In the genomic region with DNA sequence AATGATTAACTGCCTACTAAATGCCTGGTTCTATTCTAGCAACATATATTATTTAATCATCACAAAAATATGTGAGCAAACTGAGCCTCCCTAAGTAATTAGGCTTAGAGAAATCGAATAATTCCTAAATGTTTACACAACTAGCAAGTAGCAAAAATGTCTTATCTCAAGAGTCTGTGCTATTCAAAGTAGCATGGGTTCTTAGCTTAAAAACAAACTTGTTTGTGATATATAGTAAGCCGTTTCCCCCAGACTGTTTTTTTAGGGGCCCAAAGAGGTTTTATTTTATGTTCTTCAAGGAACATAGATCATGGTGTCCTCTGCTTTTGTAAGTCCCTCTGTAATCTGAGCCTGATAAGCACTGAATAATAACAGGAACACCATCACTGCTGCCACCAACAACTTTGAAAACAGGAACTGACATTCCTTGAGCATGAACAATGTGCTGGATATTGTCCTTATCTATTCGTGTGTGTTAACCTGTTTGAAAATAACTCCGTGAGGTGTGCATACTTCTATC, we compare ENCODE assay signal across 1 cellular context.
TF ChIP-seq lines count a peak whose summit lies in the region.

No MANE protein-coding gene starts in this region.

TF ChIP-seq in WTC11, 78 proteins besides CTCF, POLR2A, EP300 and RAD21 (continued from another document):
- TF ChIP-seq, protein P1, sequence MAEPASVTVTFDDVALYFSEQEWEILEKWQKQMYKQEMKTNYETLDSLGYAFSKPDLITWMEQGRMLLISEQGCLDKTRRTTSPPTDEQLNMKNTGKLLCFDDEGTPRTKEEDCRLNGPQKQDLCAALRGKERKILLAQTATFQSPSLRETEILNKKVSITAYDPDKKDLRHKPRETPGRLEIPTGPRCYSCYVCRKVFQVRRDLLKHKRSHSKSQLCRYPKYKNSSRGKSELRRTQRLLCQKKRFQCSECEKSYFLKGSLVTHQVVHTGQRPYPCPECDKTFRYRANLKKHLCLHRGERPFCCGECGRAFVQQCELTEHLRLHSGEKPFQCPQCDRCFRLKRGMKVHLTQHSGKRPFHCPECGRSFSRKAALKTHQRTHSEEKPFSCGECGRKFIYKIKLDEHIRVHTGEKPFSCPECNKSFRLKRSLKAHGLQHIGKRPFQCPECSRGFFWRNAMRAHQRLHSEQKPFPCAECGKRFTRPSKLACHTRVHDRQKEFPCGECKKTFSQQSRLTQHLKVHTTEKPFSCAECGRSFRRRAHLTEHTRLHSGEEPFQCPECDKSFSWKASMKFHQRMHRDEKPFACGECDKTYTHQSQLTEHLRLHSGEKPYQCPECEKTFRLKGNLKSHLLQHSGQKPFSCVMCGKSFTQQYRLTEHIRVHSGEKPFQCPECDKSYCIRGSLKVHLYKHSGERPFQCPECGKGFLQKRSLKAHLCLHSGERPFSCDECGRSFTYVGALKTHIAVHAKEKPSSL (CRISPR knock-in tag; conservative IDR thresholded peaks at IDR 0.05), result no peak
- TF ChIP-seq, protein P2, sequence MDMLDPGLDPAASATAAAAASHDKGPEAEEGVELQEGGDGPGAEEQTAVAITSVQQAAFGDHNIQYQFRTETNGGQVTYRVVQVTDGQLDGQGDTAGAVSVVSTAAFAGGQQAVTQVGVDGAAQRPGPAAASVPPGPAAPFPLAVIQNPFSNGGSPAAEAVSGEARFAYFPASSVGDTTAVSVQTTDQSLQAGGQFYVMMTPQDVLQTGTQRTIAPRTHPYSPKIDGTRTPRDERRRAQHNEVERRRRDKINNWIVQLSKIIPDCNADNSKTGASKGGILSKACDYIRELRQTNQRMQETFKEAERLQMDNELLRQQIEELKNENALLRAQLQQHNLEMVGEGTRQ (CRISPR knock-in tag; IDR thresholded peaks at IDR 0.05), result no peak
- TF ChIP-seq ZNF423 (CRISPR knock-in tag; IDR thresholded peaks at IDR 0.05), result no peak
- TF ChIP-seq, protein P3, sequence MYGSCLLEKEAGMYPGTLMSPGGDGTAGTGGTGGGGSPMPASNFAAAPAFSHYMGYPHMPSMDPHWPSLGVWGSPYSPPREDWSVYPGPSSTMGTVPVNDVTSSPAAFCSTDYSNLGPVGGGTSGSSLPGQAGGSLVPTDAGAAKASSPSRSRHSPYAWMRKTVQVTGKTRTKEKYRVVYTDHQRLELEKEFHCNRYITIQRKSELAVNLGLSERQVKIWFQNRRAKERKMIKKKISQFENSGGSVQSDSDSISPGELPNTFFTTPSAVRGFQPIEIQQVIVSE (CRISPR knock-in tag; IDR thresholded peaks at IDR 0.05; ENCODE audit: borderline replicate concordance), result no peak
- no peak for TF ChIP-seq ETV6 (CRISPR knock-in tag; IDR thresholded peaks at IDR 0.05)
- TF ChIP-seq ZNF317 (CRISPR knock-in tag; IDR thresholded peaks at IDR 0.05; ENCODE audit: borderline replicate concordance, low read depth), result no peak
- TF ChIP-seq TCF7 (CRISPR knock-in tag; IDR thresholded peaks at IDR 0.05; ENCODE audit: low read depth), result no peak
- TF ChIP-seq NFE2L1 (CRISPR knock-in tag; IDR thresholded peaks at IDR 0.05), result no peak
- no peak for TF ChIP-seq ESRRA (CRISPR knock-in tag; IDR thresholded peaks at IDR 0.05; ENCODE audit: borderline replicate concordance)
- TF ChIP-seq RORB (CRISPR knock-in tag; IDR thresholded peaks at IDR 0.05), result no peak
- TF ChIP-seq SOX15 (CRISPR knock-in tag; IDR thresholded peaks at IDR 0.05), result no peak
- TF ChIP-seq MYBL2 (CRISPR knock-in tag; IDR thresholded peaks at IDR 0.05), result no peak
TF ChIP-seq in WTC11: peak in this region for 0.
